ENCODE assay signal across 8 cellular contexts in the genomic region with DNA sequence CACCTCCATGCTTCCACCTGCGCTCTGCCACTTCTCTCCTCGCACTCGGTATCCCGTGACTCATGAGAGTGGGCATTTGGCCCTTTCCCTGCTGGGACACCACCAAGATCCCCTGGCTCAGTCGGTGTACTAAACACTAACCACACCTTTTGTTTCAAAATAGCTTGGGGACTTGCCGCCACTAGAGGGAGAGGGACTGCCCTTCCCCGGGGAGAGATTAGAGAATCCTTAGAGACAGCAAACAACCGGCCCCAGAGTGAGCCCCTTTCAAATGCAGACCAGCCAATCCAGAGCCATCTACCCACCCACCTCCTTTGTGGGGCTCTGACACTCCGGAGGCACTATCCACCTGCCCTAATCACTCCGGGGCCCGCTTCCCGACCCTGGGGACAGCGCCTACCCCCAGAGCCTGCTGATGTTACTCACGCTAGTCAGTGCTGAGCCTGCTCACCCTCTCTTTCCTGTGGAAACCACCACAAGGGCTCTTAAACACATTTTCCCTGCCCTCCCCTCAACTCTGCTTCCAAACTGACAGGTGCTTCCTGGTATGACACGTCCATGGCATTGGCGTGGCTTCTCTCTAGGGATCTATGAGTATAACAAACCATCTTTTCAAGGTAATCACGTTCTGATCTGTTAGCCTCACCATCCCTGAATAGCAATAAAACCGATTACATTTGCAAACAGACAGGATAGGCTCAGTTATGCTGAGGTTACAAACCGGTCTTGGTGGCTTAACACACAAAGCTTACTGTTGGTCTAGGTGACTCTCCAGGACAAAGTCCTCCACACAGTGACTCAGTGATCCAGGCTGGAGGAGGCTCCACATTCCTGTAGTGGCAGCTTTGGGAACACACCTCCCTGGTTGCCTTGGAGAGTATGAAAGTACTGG.
A peak's percentile ranks its signal among the peaks of the same experiment; 100 is the strongest.
DNase-seq lines count a peak whose midpoint lies in the region; ATAC-seq and TF ChIP-seq lines count a peak whose summit lies in the region.

No MANE protein-coding gene starts in this region.

- H3K27ac Mint-ChIP-seq in activated B cell treated with CpG ODN at 0.5 μM for 24 hours: peak overlapping the region; percentile 62

- TF ChIP-seq CTCF in AG09309 (IDR thresholded peaks at IDR 0.05; ENCODE audit: control insufficient read depth, insufficient read depth, low read depth, low read length, missing control alignments) (peak; percentile 34), activated B cell treated with CpG ODN at 0.5 μM for 24 hours (IDR thresholded peaks at IDR 0.05) (no peak), gastroesophageal sphincter (IDR thresholded peaks at IDR 0.05) (peak in 1 of 4 experiments; percentile 23)

- H3K9me3 ChIP-seq in gastroesophageal sphincter: no peaks in the 10 kb centered on the region

- H3K27me3 ChIP-seq in gastroesophageal sphincter: peaks cover 12% of the 10 kb centered on the region

- H3K36me3 ChIP-seq in gastroesophageal sphincter: no peaks in the 10 kb centered on the region

- 42 to 60% methylated on average over 13 to 16 of the region's 19 CpGs for WGBS in gastroesophageal sphincter (ENCODE audit: low coverage in 1 of 2), 2 donors

- H3K4me3 Mint-ChIP-seq in activated B cell treated with CpG ODN at 0.5 μM for 24 hours: peak overlapping the region; percentile 70

- peaks cover 31% of the 10 kb centered on the region for H3K27me3 Mint-ChIP-seq in activated B cell treated with CpG ODN at 0.5 μM for 24 hours

- CTCF ChIA-PET in activated B cell treated with CpG ODN at 0.5 μM for 24 hours (lab: Charles Lee): interaction anchor here (0.9 to 1.1 kb wide), 3 partner anchors 252 to 739 kb away, joined by 3 to 5 read pairs (median 4); no protein-coding TSS in a partner anchor

- peak; percentile 53 for ATAC-seq in GM19043 (IDR thresholded peaks at IDR 0.05; ENCODE audit: low read depth, unreplicated experiment)
- peak; percentile 76 for ATAC-seq in activated B cell treated with CpG ODN at 0.5 μM for 24 hours (ENCODE audit: low read depth)
- peak; percentile 43 for ATAC-seq in gastroesophageal sphincter
- no peak for ATAC-seq in GM19395 (IDR thresholded peaks at IDR 0.05; ENCODE audit: unreplicated experiment)

- H3K36me3 Mint-ChIP-seq in activated B cell treated with CpG ODN at 0.5 μM for 24 hours (ENCODE audit: low read depth): no peaks in the 10 kb centered on the region

- TF ChIP-seq EP300 in gastroesophageal sphincter (IDR thresholded peaks at IDR 0.05): no peak

- DNase-seq in AG09309 (ENCODE audit: low read depth): no peak
- peak; percentile 32 for DNase-seq in NCI-H1417 treated with DMSO at 0.1 percent for 48 hours (lab: John Stamatoyannopoulos, UW)
- peak; percentile 40 for DNase-seq in activated B cell treated with CpG ODN at 0.5 μM for 24 hours
- peak; percentile 46 for DNase-seq in stimulated activated CD4-positive, alpha-beta T cell treated with anti-CD3 and anti-CD28 coated beads, Interleukin-15, amount 100 ng/mL, for 24 hours
- DNase-seq in glomerular visceral epithelial cell (ENCODE audit: extremely low spot score): no peak

- H3K4me1 ChIP-seq in gastroesophageal sphincter: peaks cover 0 to 7% (median 0%) of the 10 kb centered on the region in 3 donors

- no peak overlapping the region for H3K27ac ChIP-seq in gastroesophageal sphincter

- no peak for TF ChIP-seq POLR2A in gastroesophageal sphincter (IDR thresholded peaks at IDR 0.05)

- intact Hi-C loops in activated B cell treated with CpG ODN at 0.5 μM for 24 hours (cut with micrococcal nuclease): loop anchor here (1.0 to 10.0 kb wide), 3 partner anchors 83 to 345 kb away; no protein-coding TSS in a partner anchor

- POLR2A ChIA-PET in activated B cell treated with CpG ODN at 0.5 μM for 24 hours (lab: Charles Lee): no interaction called here

- H3K4me1 Mint-ChIP-seq in activated B cell treated with CpG ODN at 0.5 μM for 24 hours: peaks cover 23% of the 10 kb centered on the region

- H3K4me3 ChIP-seq in AG09309 (ENCODE audit: control insufficient read depth, low read depth, low read length): no peak overlapping the region
- no peak overlapping the region for H3K4me3 ChIP-seq in gastroesophageal sphincter

- no peaks in the 10 kb centered on the region for H3K9me3 Mint-ChIP-seq in activated B cell treated with CpG ODN at 0.5 μM for 24 hours

Comparison
In these comparisons a context has a peak if more than half of its experiments do, and no peak if none do; other contexts are left out.
1. DNase-seq: peak in NCI-H1417 treated with DMSO at 0.1 percent for 48 hours (single experiment), activated B cell treated with CpG ODN at 0.5 μM for 24 hours (single experiment) and stimulated activated CD4-positive, alpha-beta T cell treated with anti-CD3 and anti-CD28 coated beads, Interleukin-15, amount 100 ng/mL, for 24 hours (single experiment); none in AG09309 (single experiment) and glomerular visceral epithelial cell (single experiment).